Comparison of ENCODE assay signal across 23 cellular contexts in genomic region chr12:473863-474577, GRCh38. TPM values are rescaled to one million over a fixed set of nuclear protein-coding genes. Genes with fewer than 3 reads are reported as not detected.
DNase-seq lines count a peak whose midpoint lies in the region; ATAC-seq and TF ChIP-seq lines count a peak whose summit lies in the region.
"Had no signal": no experiment of that assay in that cellular context is flagged by ENCODE, and none has a peak within 500 bp of the region (broad histone marks: within the 10 kb centered on the region; RNA-seq: fewer than 3 reads in every experiment).

No MANE protein-coding gene starts in this region.

- no peaks in the 10 kb centered on the region for H3K27me3 ChIP-seq in HCT116 (ENCODE audit: insufficient read depth, low read length)
- H3K27me3 ChIP-seq: BLaER1, body of pancreas, gastrocnemius medialis had no signal

- no TSS peak for BruUV-seq in HCT116 (replicated peaks; lab: Mats Ljungman, UMichigan)

- no peaks in the 10 kb centered on the region for H3K9me3 Mint-ChIP-seq in activated CD8-positive, alpha-beta memory T cell treated with anti-CD3 and anti-CD28 coated beads, Interleukin-2, amount 10 ng/mL, durations not matched to agents 7 days and 5 days (ENCODE audit: low read depth)
- H3K9me3 Mint-ChIP-seq: activated T-cell treated with anti-CD3 and anti-CD28 coated beads, Interleukin-2, amount 50 U/mL, for 72 hours; naive B cell had no signal

- H3K4me1 Mint-ChIP-seq in activated CD8-positive, alpha-beta memory T cell treated with anti-CD3 and anti-CD28 coated beads, Interleukin-2, amount 10 ng/mL, durations not matched to agents 7 days and 5 days, result peaks cover 12% of the 10 kb centered on the region

- RAD21 ChIA-PET in HCT116 (lab: Charles Lee; ENCODE audit: low non-redundant PET in 1 of 2, low total read pairs in 2 of 2, uncharacterized antibody in 2 of 2, unreplicated experiment in 2 of 2), result no interaction called here

- DNase-seq in HCT116 (ENCODE audit: low read depth, low spot score), result no peak
- peak; percentile 29 for DNase-seq in astrocyte of the hippocampus (ENCODE audit: low read depth, low spot score)
- DNase-seq in iPS-NIHi11 (ENCODE audit: low spot score), result peak; percentile 50
- no peak for DNase-seq in SIG-M5 (lab: John Stamatoyannopoulos, UW)
- DNase-seq in activated CD8-positive, alpha-beta memory T cell treated with anti-CD3 and anti-CD28 coated beads, Interleukin-2, amount 10 ng/mL, durations not matched to agents 7 days and 5 days, result no peak
- DNase-seq: activated CD4-positive, CD25-positive, alpha-beta regulatory T cell; activated T-cell treated with anti-CD3 and anti-CD28 coated beads, Interleukin-2, amount 50 U/mL, for 72 hours; body of pancreas; dermis blood vessel endothelial cell; erythroblast; gastrocnemius medialis; KG1; naive B cell; NCI-H2029 treated with DMSO at 0.1 percent for 48 hours; SHP77 treated with DMSO at 0.1 percent for 48 hours; stimulated activated CD4-positive, alpha-beta T cell treated with anti-CD3 and anti-CD28 coated beads, Interleukin-4, amount 100 ng/mL, for 1 hour had no signal

- peak overlapping the region; percentile 38 for H3K4me2 ChIP-seq in HCT116 (ENCODE audit: low read length)

- H3K4me1 ChIP-seq in HCT116 (ENCODE audit: control insufficient read depth in 1 of 2, insufficient read depth in 2 of 2, low read length in 2 of 2), result peaks cover 9 to 19% of the 10 kb centered on the region in 2 experiments; a peak in 3 of 4 replicates
- H3K4me1 ChIP-seq: gastrocnemius medialis had no signal

- POLR2A ChIA-PET in HCT116 (lab: Charles Lee), result no interaction called here

- no peak overlapping the region for H3K27ac ChIP-seq in HCT116 (ENCODE audit: low read depth, low read length)
- H3K27ac ChIP-seq: BLaER1, body of pancreas, gastrocnemius medialis, HL-60, parathyroid adenoma had no signal

- H3K9me3 ChIP-seq in HCT116 (ENCODE audit: control insufficient read depth in 1 of 2, insufficient read depth in 1 of 2, low read depth in 1 of 2, low read length in 2 of 2), result no peaks in the 10 kb centered on the region
- H3K9me3 ChIP-seq: BLaER1, body of pancreas, gastrocnemius medialis had no signal

- H3K36me3 ChIP-seq in HCT116 (ENCODE audit: control insufficient read depth in 1 of 2, insufficient read depth in 2 of 2, low read length in 2 of 2), result no peaks in the 10 kb centered on the region
- H3K36me3 ChIP-seq: BLaER1, gastrocnemius medialis had no signal

- TF ChIP-seq RAD21 in HCT116 (IDR thresholded peaks at IDR 0.05; ENCODE audit: low read depth), result no peak

- intact Hi-C loops in HCT116 (cut with micrococcal nuclease), result no loop called here

- no peaks in the 10 kb centered on the region for H4K20me1 ChIP-seq in HCT116 (ENCODE audit: insufficient read depth)
- H4K20me1 ChIP-seq: BLaER1 had no signal

- H3K27me3 Mint-ChIP-seq in activated CD8-positive, alpha-beta memory T cell treated with anti-CD3 and anti-CD28 coated beads, Interleukin-2, amount 10 ng/mL, durations not matched to agents 7 days and 5 days, result peaks cover 17% of the 10 kb centered on the region

- H3K9me2 ChIP-seq in HCT116 (ENCODE audit: insufficient read depth), result no peaks in the 10 kb centered on the region

- no peak overlapping the region for H3K27ac Mint-ChIP-seq in activated CD8-positive, alpha-beta memory T cell treated with anti-CD3 and anti-CD28 coated beads, Interleukin-2, amount 10 ng/mL, durations not matched to agents 7 days and 5 days
- H3K27ac Mint-ChIP-seq: activated naive CD8-positive, alpha-beta T cell; activated T-cell treated with anti-CD3 and anti-CD28 coated beads, Interleukin-2, amount 50 U/mL, for 72 hours had no signal

- H3K4me3 ChIP-seq in HCT116 (replicated peaks in 1 of 2; ENCODE audit: low read depth in 1 of 2, low read length in 2 of 2), result no peak overlapping the region
- H3K4me3 ChIP-seq: BLaER1, body of pancreas, gastrocnemius medialis, lung had no signal

- H2AFZ ChIP-seq in HCT116 (ENCODE audit: low read depth, low read length, poor library complexity, severe bottlenecking), result no peak overlapping the region
- H2AFZ ChIP-seq: parathyroid adenoma had no signal

- no peak for TF ChIP-seq CTCF in HCT116 (IDR thresholded peaks at IDR 0.05 in 2 of 3, conservative IDR thresholded peaks at IDR 0.05 in 1 of 3; ENCODE audit: borderline replicate concordance in 1 of 3, insufficient read depth in 1 of 3, low read depth in 2 of 3, low read length in 2 of 3)

- H3K79me2 ChIP-seq in HCT116 (ENCODE audit: insufficient read depth, low read length), result no peaks in the 10 kb centered on the region

- H3K4me3 Mint-ChIP-seq in activated CD8-positive, alpha-beta memory T cell treated with anti-CD3 and anti-CD28 coated beads, Interleukin-2, amount 10 ng/mL, durations not matched to agents 7 days and 5 days, result no peak overlapping the region
- H3K4me3 Mint-ChIP-seq: activated naive CD8-positive, alpha-beta T cell; activated T-cell treated with anti-CD3 and anti-CD28 coated beads, Interleukin-2, amount 50 U/mL, for 72 hours; naive B cell had no signal

- CTCF ChIA-PET in HCT116 (lab: Charles Lee), result no interaction called here
- CTCF ChIA-PET in activated CD8-positive, alpha-beta memory T cell treated with anti-CD3 and anti-CD28 coated beads, Interleukin-2, amount 10 ng/mL, durations not matched to agents 7 days and 5 days (lab: Charles Lee), result interaction anchor here (0.9 to 1.3 kb wide), 3 partner anchors 15 to 25 kb away, joined by 3 to 4 read pairs (median 4); no protein-coding TSS in a partner anchor

- ATAC-seq in HCT116 (no peak), GM18498 (IDR thresholded peaks at IDR 0.05; ENCODE audit: unreplicated experiment) (no peak), HG03025 (IDR thresholded peaks at IDR 0.05; ENCODE audit: low FRiP score, unreplicated experiment) (no peak)
- no peak for ATAC-seq in activated CD8-positive, alpha-beta memory T cell treated with anti-CD3 and anti-CD28 coated beads, Interleukin-2, amount 10 ng/mL, durations not matched to agents 7 days and 5 days
- ATAC-seq: activated T-cell treated with anti-CD3 and anti-CD28 coated beads, Interleukin-2, amount 50 U/mL, for 72 hours; body of pancreas; gastrocnemius medialis had no signal

- no peak overlapping the region for H3K9ac ChIP-seq in HCT116 (ENCODE audit: low read length)
- H3K9ac ChIP-seq: BLaER1, parathyroid adenoma had no signal

- H3K36me3 Mint-ChIP-seq in activated CD8-positive, alpha-beta memory T cell treated with anti-CD3 and anti-CD28 coated beads, Interleukin-2, amount 10 ng/mL, durations not matched to agents 7 days and 5 days, result no peaks in the 10 kb centered on the region
- H3K36me3 Mint-ChIP-seq: activated naive CD8-positive, alpha-beta T cell had no signal

- no peak for TF ChIP-seq POLR2A in HCT116 (IDR thresholded peaks at IDR 0.05; ENCODE audit: borderline replicate concordance, extremely low read depth, insufficient read depth, insufficient read length)

TF ChIP-seq in HCT116, 20 proteins besides CTCF, POLR2A, EP300 and RAD21:
- TF ChIP-seq ZFX (IDR thresholded peaks at IDR 0.05) (no peak), MAX (IDR thresholded peaks at IDR 0.05) (no peak), ELF1 (IDR thresholded peaks at IDR 0.05; ENCODE audit: borderline replicate concordance, low read depth) (no peak), EGR1 (IDR thresholded peaks at IDR 0.05; ENCODE audit: low read depth) (no peak), ZNF274 (IDR thresholded peaks at IDR 0.05; ENCODE audit: low read depth, low read length) (no peak), CEBPB (IDR thresholded peaks at IDR 0.05; ENCODE audit: low read depth) (no peak), SP1 (IDR thresholded peaks at IDR 0.05; ENCODE audit: low read depth) (no peak), EZH2 (IDR thresholded peaks at IDR 0.05) (no peak), JUND (IDR thresholded peaks at IDR 0.05) (no peak), ATF3 (IDR thresholded peaks at IDR 0.05) (no peak), POLR2AphosphoS5 (IDR thresholded peaks at IDR 0.05; ENCODE audit: low read depth, low read length) (no peak), CBX3 (IDR thresholded peaks at IDR 0.05; ENCODE audit: low read depth) (no peak), SRF (IDR thresholded peaks at IDR 0.05; ENCODE audit: low read depth) (no peak)
- TF ChIP-seq, protein P1, sequence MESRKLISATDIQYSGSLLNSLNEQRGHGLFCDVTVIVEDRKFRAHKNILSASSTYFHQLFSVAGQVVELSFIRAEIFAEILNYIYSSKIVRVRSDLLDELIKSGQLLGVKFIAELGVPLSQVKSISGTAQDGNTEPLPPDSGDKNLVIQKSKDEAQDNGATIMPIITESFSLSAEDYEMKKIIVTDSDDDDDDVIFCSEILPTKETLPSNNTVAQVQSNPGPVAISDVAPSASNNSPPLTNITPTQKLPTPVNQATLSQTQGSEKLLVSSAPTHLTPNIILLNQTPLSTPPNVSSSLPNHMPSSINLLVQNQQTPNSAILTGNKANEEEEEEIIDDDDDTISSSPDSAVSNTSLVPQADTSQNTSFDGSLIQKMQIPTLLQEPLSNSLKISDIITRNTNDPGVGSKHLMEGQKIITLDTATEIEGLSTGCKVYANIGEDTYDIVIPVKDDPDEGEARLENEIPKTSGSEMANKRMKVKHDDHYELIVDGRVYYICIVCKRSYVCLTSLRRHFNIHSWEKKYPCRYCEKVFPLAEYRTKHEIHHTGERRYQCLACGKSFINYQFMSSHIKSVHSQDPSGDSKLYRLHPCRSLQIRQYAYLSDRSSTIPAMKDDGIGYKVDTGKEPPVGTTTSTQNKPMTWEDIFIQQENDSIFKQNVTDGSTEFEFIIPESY (IDR thresholded peaks at IDR 0.05; ENCODE audit: extremely low read depth, insufficient replicate concordance, low read length), result no peak

RNA-seq across cellular contexts. Expression of gene B4GALNT3, which starts 14.3 kb away (rescaled TPM):
- total RNA-seq in HCT116 (2021; ENCODE audit: unreplicated experiment), result 18.2 TPM
- 9.1 and 10.6 TPM in 2 replicates for polyA plus RNA-seq in HCT116 (2012)
- total RNA-seq in activated CD8-positive, alpha-beta memory T cell treated with anti-CD3 and anti-CD28 coated beads, Interleukin-2, amount 10 ng/mL, durations not matched to agents 7 days and 5 days, result under 1 TPM; 0.37 to 0.64 TPM
- total RNA-seq: dermis blood vessel endothelial cell had no signal

Comparison
In these comparisons a context has a peak if more than half of its experiments do, and no peak if none do; other contexts are left out.
1. DNase-seq: peak in astrocyte of the hippocampus (single experiment) and iPS-NIHi11 (single experiment); none in HCT116 (single experiment), SIG-M5 (single experiment) and activated CD8-positive, alpha-beta memory T cell treated with anti-CD3 and anti-CD28 coated beads, Interleukin-2, amount 10 ng/mL, durations not matched to agents 7 days and 5 days (single experiment).
2. RNA of gene B4GALNT3, which starts 14.3 kb away (total RNA-seq): 18.2 TPM in HCT116 (single experiment); 0.37 to 0.64 TPM in activated CD8-positive, alpha-beta memory T cell treated with anti-CD3 and anti-CD28 coated beads, Interleukin-2, amount 10 ng/mL, durations not matched to agents 7 days and 5 days; every median in the first group is over 10 times any median in the second.